1 cellular context compared by ENCODE assay signal in the genomic region with DNA sequence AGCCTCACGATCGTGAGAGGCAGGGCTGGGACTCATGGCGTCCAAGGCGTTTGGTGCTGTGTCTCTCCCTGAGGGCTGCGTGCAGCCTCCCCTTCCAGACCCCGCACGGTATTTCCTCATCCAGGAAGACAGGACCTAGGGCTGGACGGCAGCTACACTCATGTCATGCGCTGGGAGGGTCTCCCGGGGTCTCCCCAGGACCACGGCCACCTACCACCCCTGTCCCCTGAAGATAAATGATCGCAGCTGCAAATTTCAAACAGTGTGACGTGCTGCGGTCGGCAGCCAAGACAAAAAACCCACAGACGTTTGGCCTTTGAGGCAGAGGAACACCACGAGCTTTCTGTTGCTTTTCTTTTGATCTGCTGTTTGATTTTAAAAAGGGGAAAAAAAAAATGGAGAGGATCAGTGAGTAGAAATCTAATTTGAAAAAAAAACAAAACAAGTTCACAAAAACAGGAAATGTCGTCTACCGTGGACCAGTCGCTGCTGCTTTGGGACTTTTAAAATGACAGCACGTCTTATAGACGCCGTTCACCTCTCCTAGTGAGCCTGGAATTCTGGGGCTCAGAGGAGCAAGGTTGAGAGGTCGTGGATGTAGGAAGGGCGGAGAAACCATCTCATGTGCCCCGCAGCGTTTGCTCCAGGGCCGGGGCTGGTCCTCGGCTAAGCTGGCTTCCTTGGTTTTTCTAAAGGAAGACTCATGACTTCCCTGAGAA.
TF ChIP-seq lines count a peak whose summit lies in the region.

No MANE protein-coding gene starts in this region.

TF ChIP-seq in GM12878, 131 proteins besides CTCF, POLR2A, EP300 and RAD21 (continued from another document and continues in another):
- TF ChIP-seq, protein P1, sequence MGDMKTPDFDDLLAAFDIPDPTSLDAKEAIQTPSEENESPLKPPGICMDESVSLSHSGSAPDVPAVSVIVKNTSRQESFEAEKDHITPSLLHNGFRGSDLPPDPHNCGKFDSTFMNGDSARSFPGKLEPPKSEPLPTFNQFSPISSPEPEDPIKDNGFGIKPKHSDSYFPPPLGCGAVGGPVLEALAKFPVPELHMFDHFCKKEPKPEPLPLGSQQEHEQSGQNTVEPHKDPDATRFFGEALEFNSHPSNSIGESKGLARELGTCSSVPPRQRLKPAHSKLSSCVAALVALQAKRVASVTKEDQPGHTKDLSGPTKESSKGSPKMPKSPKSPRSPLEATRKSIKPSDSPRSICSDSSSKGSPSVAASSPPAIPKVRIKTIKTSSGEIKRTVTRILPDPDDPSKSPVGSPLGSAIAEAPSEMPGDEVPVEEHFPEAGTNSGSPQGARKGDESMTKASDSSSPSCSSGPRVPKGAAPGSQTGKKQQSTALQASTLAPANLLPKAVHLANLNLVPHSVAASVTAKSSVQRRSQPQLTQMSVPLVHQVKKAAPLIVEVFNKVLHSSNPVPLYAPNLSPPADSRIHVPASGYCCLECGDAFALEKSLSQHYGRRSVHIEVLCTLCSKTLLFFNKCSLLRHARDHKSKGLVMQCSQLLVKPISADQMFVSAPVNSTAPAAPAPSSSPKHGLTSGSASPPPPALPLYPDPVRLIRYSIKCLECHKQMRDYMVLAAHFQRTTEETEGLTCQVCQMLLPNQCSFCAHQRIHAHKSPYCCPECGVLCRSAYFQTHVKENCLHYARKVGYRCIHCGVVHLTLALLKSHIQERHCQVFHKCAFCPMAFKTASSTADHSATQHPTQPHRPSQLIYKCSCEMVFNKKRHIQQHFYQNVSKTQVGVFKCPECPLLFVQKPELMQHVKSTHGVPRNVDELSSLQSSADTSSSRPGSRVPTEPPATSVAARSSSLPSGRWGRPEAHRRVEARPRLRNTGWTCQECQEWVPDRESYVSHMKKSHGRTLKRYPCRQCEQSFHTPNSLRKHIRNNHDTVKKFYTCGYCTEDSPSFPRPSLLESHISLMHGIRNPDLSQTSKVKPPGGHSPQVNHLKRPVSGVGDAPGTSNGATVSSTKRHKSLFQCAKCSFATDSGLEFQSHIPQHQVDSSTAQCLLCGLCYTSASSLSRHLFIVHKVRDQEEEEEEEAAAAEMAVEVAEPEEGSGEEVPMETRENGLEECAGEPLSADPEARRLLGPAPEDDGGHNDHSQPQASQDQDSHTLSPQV (IDR thresholded peaks at IDR 0.05) = no peak
- TF ChIP-seq, protein P2, sequence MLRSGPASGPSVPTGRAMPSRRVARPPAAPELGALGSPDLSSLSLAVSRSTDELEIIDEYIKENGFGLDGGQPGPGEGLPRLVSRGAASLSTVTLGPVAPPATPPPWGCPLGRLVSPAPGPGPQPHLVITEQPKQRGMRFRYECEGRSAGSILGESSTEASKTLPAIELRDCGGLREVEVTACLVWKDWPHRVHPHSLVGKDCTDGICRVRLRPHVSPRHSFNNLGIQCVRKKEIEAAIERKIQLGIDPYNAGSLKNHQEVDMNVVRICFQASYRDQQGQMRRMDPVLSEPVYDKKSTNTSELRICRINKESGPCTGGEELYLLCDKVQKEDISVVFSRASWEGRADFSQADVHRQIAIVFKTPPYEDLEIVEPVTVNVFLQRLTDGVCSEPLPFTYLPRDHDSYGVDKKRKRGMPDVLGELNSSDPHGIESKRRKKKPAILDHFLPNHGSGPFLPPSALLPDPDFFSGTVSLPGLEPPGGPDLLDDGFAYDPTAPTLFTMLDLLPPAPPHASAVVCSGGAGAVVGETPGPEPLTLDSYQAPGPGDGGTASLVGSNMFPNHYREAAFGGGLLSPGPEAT (IDR thresholded peaks at IDR 0.05; ENCODE audit: low read depth) = peak; percentile 57; the same call in 1 of the 2 replicates
- TF ChIP-seq MTA3 (IDR thresholded peaks at IDR 0.05; ENCODE audit: borderline replicate concordance, low read length) (no peak), HCFC1 (IDR thresholded peaks at IDR 0.05; ENCODE audit: low read length) (no peak), ZZZ3 (IDR thresholded peaks at IDR 0.05; ENCODE audit: control insufficient read depth, insufficient read length, low read depth) (no peak), BCL11A (IDR thresholded peaks at IDR 0.05; ENCODE audit: low read depth, low read length) (peak; percentile 33; the same call in 1 of the 2 replicates), NRF1 (conservative IDR thresholded peaks at IDR 0.05; ENCODE audit: low read depth, low read length) (no peak), SREBF1 (IDR thresholded peaks at IDR 0.05; ENCODE audit: low read length) (no peak), FOXM1 (IDR thresholded peaks at IDR 0.05; ENCODE audit: low read depth, low read length) (peak; percentile 41; the same call in 1 of the 2 replicates), SRF (IDR thresholded peaks at IDR 0.05; ENCODE audit: low read depth in 2 of 2, low read length in 2 of 2) (no peak), RAD51 (IDR thresholded peaks at IDR 0.05) (0 out of 2 replicates have a peak, but pooled peaks have one; percentile 22), TARDBP (IDR thresholded peaks at IDR 0.05; ENCODE audit: borderline replicate concordance) (no peak), HDAC2 (IDR thresholded peaks at IDR 0.05) (no peak), BMI1 (IDR thresholded peaks at IDR 0.05; ENCODE audit: borderline replicate concordance) (no peak), ZNF622 (IDR thresholded peaks at IDR 0.05) (no peak), JUND (IDR thresholded peaks at IDR 0.05; ENCODE audit: low read depth, low read length) (no peak), EED (IDR thresholded peaks at IDR 0.05; ENCODE audit: low read depth) (no peak), NFIC (IDR thresholded peaks at IDR 0.05; ENCODE audit: low read depth, low read length) (no peak; the same call in 1 of the 2 replicates), CREB1 (IDR thresholded peaks at IDR 0.05; ENCODE audit: low read depth) (peak; percentile 64; the same call in 1 of the 2 replicates), SUPT20H (IDR thresholded peaks at IDR 0.05; ENCODE audit: borderline replicate concordance, control insufficient read depth, low read depth, low read length) (no peak), SMAD5 (IDR thresholded peaks at IDR 0.05; ENCODE audit: low read depth) (no peak), STAT1 (conservative IDR thresholded peaks at IDR 0.05) (no peak), RUNX3 (IDR thresholded peaks at IDR 0.05; ENCODE audit: low read length) (peak; percentile 92), WRNIP1 (IDR thresholded peaks at IDR 0.05; ENCODE audit: borderline replicate concordance, low read depth, low read length) (no peak)
- TF ChIP-seq, protein P3, sequence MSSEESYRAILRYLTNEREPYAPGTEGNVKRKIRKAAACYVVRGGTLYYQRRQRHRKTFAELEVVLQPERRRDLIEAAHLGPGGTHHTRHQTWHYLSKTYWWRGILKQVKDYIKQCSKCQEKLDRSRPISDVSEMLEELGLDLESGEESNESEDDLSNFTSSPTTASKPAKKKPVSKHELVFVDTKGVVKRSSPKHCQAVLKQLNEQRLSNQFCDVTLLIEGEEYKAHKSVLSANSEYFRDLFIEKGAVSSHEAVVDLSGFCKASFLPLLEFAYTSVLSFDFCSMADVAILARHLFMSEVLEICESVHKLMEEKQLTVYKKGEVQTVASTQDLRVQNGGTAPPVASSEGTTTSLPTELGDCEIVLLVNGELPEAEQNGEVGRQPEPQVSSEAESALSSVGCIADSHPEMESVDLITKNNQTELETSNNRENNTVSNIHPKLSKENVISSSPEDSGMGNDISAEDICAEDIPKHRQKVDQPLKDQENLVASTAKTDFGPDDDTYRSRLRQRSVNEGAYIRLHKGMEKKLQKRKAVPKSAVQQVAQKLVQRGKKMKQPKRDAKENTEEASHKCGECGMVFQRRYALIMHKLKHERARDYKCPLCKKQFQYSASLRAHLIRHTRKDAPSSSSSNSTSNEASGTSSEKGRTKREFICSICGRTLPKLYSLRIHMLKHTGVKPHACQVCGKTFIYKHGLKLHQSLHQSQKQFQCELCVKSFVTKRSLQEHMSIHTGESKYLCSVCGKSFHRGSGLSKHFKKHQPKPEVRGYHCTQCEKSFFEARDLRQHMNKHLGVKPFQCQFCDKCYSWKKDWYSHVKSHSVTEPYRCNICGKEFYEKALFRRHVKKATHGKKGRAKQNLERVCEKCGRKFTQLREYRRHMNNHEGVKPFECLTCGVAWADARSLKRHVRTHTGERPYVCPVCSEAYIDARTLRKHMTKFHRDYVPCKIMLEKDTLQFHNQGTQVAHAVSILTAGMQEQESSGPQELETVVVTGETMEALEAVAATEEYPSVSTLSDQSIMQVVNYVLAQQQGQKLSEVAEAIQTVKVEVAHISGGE (CRISPR knock-in tag; IDR thresholded peaks at IDR 0.05) = no peak
- TF ChIP-seq, protein P4, sequence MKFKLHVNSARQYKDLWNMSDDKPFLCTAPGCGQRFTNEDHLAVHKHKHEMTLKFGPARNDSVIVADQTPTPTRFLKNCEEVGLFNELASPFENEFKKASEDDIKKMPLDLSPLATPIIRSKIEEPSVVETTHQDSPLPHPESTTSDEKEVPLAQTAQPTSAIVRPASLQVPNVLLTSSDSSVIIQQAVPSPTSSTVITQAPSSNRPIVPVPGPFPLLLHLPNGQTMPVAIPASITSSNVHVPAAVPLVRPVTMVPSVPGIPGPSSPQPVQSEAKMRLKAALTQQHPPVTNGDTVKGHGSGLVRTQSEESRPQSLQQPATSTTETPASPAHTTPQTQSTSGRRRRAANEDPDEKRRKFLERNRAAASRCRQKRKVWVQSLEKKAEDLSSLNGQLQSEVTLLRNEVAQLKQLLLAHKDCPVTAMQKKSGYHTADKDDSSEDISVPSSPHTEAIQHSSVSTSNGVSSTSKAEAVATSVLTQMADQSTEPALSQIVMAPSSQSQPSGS (IDR thresholded peaks at IDR 0.05; ENCODE audit: low read length) = no peak
- TF ChIP-seq, protein P5, sequence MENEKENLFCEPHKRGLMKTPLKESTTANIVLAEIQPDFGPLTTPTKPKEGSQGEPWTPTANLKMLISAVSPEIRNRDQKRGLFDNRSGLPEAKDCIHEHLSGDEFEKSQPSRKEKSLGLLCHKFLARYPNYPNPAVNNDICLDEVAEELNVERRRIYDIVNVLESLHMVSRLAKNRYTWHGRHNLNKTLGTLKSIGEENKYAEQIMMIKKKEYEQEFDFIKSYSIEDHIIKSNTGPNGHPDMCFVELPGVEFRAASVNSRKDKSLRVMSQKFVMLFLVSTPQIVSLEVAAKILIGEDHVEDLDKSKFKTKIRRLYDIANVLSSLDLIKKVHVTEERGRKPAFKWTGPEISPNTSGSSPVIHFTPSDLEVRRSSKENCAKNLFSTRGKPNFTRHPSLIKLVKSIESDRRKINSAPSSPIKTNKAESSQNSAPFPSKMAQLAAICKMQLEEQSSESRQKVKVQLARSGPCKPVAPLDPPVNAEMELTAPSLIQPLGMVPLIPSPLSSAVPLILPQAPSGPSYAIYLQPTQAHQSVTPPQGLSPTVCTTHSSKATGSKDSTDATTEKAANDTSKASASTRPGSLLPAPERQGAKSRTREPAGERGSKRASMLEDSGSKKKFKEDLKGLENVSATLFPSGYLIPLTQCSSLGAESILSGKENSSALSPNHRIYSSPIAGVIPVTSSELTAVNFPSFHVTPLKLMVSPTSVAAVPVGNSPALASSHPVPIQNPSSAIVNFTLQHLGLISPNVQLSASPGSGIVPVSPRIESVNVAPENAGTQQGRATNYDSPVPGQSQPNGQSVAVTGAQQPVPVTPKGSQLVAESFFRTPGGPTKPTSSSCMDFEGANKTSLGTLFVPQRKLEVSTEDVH (IDR thresholded peaks at IDR 0.05; ENCODE audit: low read depth, partially characterized antibody) = no peak
- TF ChIP-seq, protein P6, sequence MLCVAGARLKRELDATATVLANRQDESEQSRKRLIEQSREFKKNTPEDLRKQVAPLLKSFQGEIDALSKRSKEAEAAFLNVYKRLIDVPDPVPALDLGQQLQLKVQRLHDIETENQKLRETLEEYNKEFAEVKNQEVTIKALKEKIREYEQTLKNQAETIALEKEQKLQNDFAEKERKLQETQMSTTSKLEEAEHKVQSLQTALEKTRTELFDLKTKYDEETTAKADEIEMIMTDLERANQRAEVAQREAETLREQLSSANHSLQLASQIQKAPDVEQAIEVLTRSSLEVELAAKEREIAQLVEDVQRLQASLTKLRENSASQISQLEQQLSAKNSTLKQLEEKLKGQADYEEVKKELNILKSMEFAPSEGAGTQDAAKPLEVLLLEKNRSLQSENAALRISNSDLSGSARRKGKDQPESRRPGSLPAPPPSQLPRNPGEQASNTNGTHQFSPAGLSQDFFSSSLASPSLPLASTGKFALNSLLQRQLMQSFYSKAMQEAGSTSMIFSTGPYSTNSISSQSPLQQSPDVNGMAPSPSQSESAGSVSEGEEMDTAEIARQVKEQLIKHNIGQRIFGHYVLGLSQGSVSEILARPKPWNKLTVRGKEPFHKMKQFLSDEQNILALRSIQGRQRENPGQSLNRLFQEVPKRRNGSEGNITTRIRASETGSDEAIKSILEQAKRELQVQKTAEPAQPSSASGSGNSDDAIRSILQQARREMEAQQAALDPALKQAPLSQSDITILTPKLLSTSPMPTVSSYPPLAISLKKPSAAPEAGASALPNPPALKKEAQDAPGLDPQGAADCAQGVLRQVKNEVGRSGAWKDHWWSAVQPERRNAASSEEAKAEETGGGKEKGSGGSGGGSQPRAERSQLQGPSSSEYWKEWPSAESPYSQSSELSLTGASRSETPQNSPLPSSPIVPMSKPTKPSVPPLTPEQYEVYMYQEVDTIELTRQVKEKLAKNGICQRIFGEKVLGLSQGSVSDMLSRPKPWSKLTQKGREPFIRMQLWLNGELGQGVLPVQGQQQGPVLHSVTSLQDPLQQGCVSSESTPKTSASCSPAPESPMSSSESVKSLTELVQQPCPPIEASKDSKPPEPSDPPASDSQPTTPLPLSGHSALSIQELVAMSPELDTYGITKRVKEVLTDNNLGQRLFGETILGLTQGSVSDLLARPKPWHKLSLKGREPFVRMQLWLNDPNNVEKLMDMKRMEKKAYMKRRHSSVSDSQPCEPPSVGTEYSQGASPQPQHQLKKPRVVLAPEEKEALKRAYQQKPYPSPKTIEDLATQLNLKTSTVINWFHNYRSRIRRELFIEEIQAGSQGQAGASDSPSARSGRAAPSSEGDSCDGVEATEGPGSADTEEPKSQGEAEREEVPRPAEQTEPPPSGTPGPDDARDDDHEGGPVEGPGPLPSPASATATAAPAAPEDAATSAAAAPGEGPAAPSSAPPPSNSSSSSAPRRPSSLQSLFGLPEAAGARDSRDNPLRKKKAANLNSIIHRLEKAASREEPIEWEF (IDR thresholded peaks at IDR 0.05; ENCODE audit: insufficient replicate concordance, low read depth, low read length) = no peak
- TF ChIP-seq, protein P7, sequence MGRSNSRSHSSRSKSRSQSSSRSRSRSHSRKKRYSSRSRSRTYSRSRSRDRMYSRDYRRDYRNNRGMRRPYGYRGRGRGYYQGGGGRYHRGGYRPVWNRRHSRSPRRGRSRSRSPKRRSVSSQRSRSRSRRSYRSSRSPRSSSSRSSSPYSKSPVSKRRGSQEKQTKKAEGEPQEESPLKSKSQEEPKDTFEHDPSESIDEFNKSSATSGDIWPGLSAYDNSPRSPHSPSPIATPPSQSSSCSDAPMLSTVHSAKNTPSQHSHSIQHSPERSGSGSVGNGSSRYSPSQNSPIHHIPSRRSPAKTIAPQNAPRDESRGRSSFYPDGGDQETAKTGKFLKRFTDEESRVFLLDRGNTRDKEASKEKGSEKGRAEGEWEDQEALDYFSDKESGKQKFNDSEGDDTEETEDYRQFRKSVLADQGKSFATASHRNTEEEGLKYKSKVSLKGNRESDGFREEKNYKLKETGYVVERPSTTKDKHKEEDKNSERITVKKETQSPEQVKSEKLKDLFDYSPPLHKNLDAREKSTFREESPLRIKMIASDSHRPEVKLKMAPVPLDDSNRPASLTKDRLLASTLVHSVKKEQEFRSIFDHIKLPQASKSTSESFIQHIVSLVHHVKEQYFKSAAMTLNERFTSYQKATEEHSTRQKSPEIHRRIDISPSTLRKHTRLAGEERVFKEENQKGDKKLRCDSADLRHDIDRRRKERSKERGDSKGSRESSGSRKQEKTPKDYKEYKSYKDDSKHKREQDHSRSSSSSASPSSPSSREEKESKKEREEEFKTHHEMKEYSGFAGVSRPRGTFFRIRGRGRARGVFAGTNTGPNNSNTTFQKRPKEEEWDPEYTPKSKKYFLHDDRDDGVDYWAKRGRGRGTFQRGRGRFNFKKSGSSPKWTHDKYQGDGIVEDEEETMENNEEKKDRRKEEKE (IDR thresholded peaks at IDR 0.05) = no peak
- TF ChIP-seq, protein P8, sequence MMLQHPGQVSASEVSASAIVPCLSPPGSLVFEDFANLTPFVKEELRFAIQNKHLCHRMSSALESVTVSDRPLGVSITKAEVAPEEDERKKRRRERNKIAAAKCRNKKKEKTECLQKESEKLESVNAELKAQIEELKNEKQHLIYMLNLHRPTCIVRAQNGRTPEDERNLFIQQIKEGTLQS (IDR thresholded peaks at IDR 0.05; ENCODE audit: borderline replicate concordance, extremely low read depth, low read depth, low read length) = no peak
